Comparison of ENCODE assay signal across 9 cellular contexts in the genomic region with DNA sequence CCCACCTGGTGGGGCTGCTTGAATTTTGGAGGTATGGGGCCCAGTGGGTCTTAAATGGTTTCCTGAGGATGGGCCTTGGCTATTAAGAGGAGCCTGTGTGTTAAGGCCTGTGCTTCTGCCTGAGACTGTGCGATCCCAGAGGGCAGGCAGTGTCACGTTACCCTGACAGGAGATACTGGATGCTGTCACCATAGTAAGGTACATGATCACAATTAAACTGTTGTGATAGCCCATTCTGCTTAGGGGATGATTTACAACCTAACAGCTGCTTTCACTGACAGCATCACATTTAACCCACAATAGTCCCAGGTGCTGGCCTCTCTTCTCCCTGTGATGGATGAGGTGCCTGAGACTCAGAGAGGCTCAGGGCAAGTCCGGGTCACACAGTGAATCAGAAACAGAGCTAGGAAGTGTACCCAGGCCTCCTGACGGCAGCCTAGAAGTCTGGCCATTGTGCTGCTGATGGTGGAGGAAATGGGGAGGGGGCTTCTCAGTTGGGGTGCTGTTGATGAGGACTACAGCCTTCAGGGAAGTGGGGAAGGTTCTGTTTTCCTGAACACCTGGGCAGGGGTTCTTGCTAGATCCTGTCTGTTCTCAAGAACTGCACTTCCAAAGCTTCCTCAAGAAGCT.
"Had no signal": no experiment of that assay in that cellular context is flagged by ENCODE, and none has a peak within 500 bp of the region (broad histone marks: within the 10 kb centered on the region; RNA-seq: fewer than 3 reads in every experiment).

No MANE protein-coding gene starts in this region.

- H3K27ac Mint-ChIP-seq: activated naive CD4-positive, alpha-beta T cell treated with anti-CD3 and anti-CD28 coated beads, Interleukin-2, amount 50 U/mL, for 24 hours; activated T-helper 2 cell treated with anti-CD3 and anti-CD28 coated beads, Interferon-gamma antibody, Interleukin-2, Interleukin-4, amounts not matched to agents 10 μg/mL and 5 μg/mL and 100 μg/mL, durations not matched to agents 14 hours and 24 hours and 36 hours; stimulated activated naive CD8-positive, alpha-beta T cell treated with anti-CD3 and anti-CD28 coated beads, Interleukin-15, amount 100 ng/mL, for 72 hours had no signal

- DNase-seq: body of pancreas; central memory CD4-positive, alpha-beta T cell; effector memory CD8-positive, alpha-beta T cell; mesendoderm; stimulated activated CD4-positive, alpha-beta T cell treated with anti-CD3 and anti-CD28 coated beads, Interleukin-4, amount 100 ng/mL, for 1 hour; stimulated activated naive CD8-positive, alpha-beta T cell treated with anti-CD3 and anti-CD28 coated beads, Interleukin-15, amount 100 ng/mL, for 72 hours had no signal

- H3K4me1 Mint-ChIP-seq: activated naive CD4-positive, alpha-beta T cell treated with anti-CD3 and anti-CD28 coated beads, Interleukin-2, amount 50 U/mL, for 24 hours; neural crest cell; stimulated activated naive CD8-positive, alpha-beta T cell treated with anti-CD3 and anti-CD28 coated beads, Interleukin-15, amount 100 ng/mL, for 72 hours had no signal

- H3K27me3 Mint-ChIP-seq: activated naive CD4-positive, alpha-beta T cell treated with anti-CD3 and anti-CD28 coated beads, Interleukin-2, amount 50 U/mL, for 24 hours had no signal

- H3K9me3 Mint-ChIP-seq: activated naive CD4-positive, alpha-beta T cell treated with anti-CD3 and anti-CD28 coated beads, Interleukin-2, amount 50 U/mL, for 24 hours; activated T-helper 2 cell treated with anti-CD3 and anti-CD28 coated beads, Interferon-gamma antibody, Interleukin-2, Interleukin-4, amounts not matched to agents 10 μg/mL and 5 μg/mL and 100 μg/mL, durations not matched to agents 14 hours and 24 hours and 36 hours; effector memory CD8-positive, alpha-beta T cell; neural crest cell; stimulated activated naive CD8-positive, alpha-beta T cell treated with anti-CD3 and anti-CD28 coated beads, Interleukin-15, amount 100 ng/mL, for 72 hours had no signal

- H3K36me3 Mint-ChIP-seq: activated naive CD4-positive, alpha-beta T cell treated with anti-CD3 and anti-CD28 coated beads, Interleukin-2, amount 50 U/mL, for 24 hours had no signal

- H3K4me3 Mint-ChIP-seq: activated naive CD4-positive, alpha-beta T cell treated with anti-CD3 and anti-CD28 coated beads, Interleukin-2, amount 50 U/mL, for 24 hours; effector memory CD8-positive, alpha-beta T cell; neural crest cell; stimulated activated naive CD8-positive, alpha-beta T cell treated with anti-CD3 and anti-CD28 coated beads, Interleukin-15, amount 100 ng/mL, for 72 hours had no signal
